8 cellular contexts compared by ENCODE assay signal in the genomic region with DNA sequence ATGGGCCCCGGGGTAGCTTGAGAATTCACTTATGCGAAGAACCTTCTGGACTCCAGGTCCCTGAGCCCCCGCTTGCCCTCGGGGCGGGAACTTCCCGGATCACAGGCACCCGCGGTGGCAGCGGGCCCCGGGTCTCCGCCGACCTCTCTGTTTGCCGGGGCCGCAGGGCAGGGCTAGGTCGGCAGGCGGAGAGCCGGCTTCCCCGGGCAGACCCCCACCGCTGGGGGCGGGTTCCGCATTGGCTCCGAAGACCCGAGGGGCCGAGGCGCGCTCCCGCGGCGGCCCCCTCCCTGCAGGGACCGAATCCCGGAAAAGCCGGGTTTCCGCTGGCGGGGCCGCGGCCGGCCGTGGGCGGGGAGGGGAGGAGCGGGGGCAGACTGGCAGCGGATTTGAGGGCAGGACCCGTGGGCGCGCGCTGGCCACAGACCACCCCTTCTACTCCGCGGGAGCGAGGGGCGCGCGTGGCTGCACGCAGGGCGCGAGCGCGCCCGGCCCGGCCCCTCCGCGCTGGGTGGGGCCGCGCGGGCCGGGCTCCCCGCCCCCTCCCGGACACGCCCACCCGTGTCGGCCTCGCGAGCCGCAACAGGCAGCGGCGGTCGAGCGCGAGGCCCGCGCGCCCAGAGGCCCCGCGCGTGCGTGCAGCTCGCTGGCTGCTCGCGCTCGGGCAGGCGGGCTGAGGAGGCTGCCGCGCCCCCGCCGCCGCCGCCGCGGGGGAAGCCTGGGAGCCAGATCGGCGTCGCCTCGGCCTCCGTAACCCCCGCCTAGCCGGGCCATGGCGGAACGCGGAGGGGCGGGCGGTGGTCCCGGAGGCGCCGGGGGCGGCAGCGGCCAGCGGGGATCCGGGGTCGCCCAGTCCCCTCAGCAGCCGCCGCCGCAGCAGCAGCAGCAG. TPM values are rescaled to one million over a fixed set of nuclear protein-coding genes. Genes with fewer than 3 reads are reported as not detected.
DNase-seq lines count a peak whose midpoint lies in the region; ATAC-seq and TF ChIP-seq lines count a peak whose summit lies in the region.

A gene (plus strand): TSS at position 558 of the 889 bp plus-strand sequence. CDS start 215 bp downstream, at position 773.

- H3K4me3 Mint-ChIP-seq in activated T-helper 17 cell treated with anti-CD3 and anti-CD28 coated beads, Interleukin-2, amount 50 U/mL, for 72 hours = peak within 1 kb of the TSS; percentile 99
- peak within 1 kb of the TSS; percentile 84 to 99 (median 98) for H3K4me3 Mint-ChIP-seq in naive B cell

- H3K27me3 ChIP-seq in Peyer's patch (no peaks in the 10 kb centered on the region), fibroblast of lung (ENCODE audit: control insufficient read depth, insufficient read depth, low read length) (no peaks in the 10 kb centered on the region)

- H3K9ac ChIP-seq in fibroblast of lung (ENCODE audit: insufficient read depth, low read length) = peak within 1 kb of the TSS; percentile 71

- H3K27ac Mint-ChIP-seq in activated T-helper 17 cell treated with anti-CD3 and anti-CD28 coated beads, Interleukin-2, amount 50 U/mL, for 72 hours = peak within 1 kb of the TSS; percentile 98
- peak within 1 kb of the TSS; percentile 91 to 99 (median 96) for H3K27ac Mint-ChIP-seq in naive B cell

- H3K4me3 ChIP-seq in Peyer's patch (peak within 1 kb of the TSS; percentile 81 to 98 (median 96)), fibroblast of lung (replicated peaks in 1 of 4; ENCODE audit: control extremely low read depth in 1 of 4, insufficient read depth in 1 of 4, low read depth in 3 of 4, low read length in 4 of 4) (peak within 1 kb of the TSS; percentile 71 to 78 (median 76))

- peak within 1 kb of the TSS; percentile 80 for H3K4me2 ChIP-seq in fibroblast of lung (ENCODE audit: extremely low read depth, insufficient read depth, low read length)

- H3K9me3 ChIP-seq in Peyer's patch (no peaks in the 10 kb centered on the region), fibroblast of lung (ENCODE audit: control insufficient read depth, insufficient read depth, low read depth, low read length) (no peaks in the 10 kb centered on the region)

- ATAC-seq in HG03108 (IDR thresholded peaks at IDR 0.05; ENCODE audit: unreplicated experiment) (peak; percentile 33), naive B cell (ENCODE audit: low read depth in 2 of 2) (peak; percentile 72 to 73)
- ATAC-seq in activated T-helper 17 cell treated with anti-CD3 and anti-CD28 coated beads, Interleukin-2, amount 50 U/mL, for 72 hours (replicated peaks) = peak; percentile 61

- no peaks in the 10 kb centered on the region for H3K27me3 Mint-ChIP-seq in activated T-helper 17 cell treated with anti-CD3 and anti-CD28 coated beads, Interleukin-2, amount 50 U/mL, for 72 hours
- H3K27me3 Mint-ChIP-seq in naive B cell = no peaks in the 10 kb centered on the region

- peaks cover 22% of the 10 kb centered on the region for H3K79me2 ChIP-seq in fibroblast of lung (ENCODE audit: control insufficient read depth, insufficient read depth, low read length)

- peaks cover 90% of the 10 kb centered on the region for H3K36me3 Mint-ChIP-seq in activated T-helper 17 cell treated with anti-CD3 and anti-CD28 coated beads, Interleukin-2, amount 50 U/mL, for 72 hours (ENCODE audit: low read depth)
- H3K36me3 Mint-ChIP-seq in naive B cell = peaks cover 6 to 14% of the 10 kb centered on the region in 2 donors

- DNase-seq in NCI-H82 (lab: John Stamatoyannopoulos, UW) (peak; percentile 79), NCI-H82 treated with DMSO at 0.1 percent for 48 hours (lab: John Stamatoyannopoulos, UW; ENCODE audit: unreplicated experiment) (no peak), Peyer's patch (peak; percentile 78 to 89 (median 84)), fibroblast of lung (ENCODE audit: low read depth in 2 of 2) (peak; percentile 70 to 85), naive B cell (peak; percentile 80)
- DNase-seq in stimulated activated naive CD4-positive, alpha-beta T cell (lab: John Stamatoyannopoulos, UW) = peak; percentile 65 to 83 (median 76)

- peaks cover 0 to 30% (median 5%) of the 10 kb centered on the region in 4 donors for H3K4me1 ChIP-seq in Peyer's patch
- H3K4me1 ChIP-seq in fibroblast of lung (ENCODE audit: control insufficient read depth, extremely low read depth, insufficient read depth, low read length) = peaks cover 18% of the 10 kb centered on the region

- H3K4me1 Mint-ChIP-seq in activated T-helper 17 cell treated with anti-CD3 and anti-CD28 coated beads, Interleukin-2, amount 50 U/mL, for 72 hours = peaks cover 53% of the 10 kb centered on the region
- peaks cover 48 to 74% (median 61%) of the 10 kb centered on the region in 3 donors for H3K4me1 Mint-ChIP-seq in naive B cell

- no peaks in the 10 kb centered on the region for H3K9me3 Mint-ChIP-seq in activated T-helper 17 cell treated with anti-CD3 and anti-CD28 coated beads, Interleukin-2, amount 50 U/mL, for 72 hours
- peaks cover 0 to 2% (median 0%) of the 10 kb centered on the region in 7 donors for H3K9me3 Mint-ChIP-seq in naive B cell

- H3K36me3 ChIP-seq in Peyer's patch (peaks cover 0 to 43% (median 0%) of the 10 kb centered on the region in 3 donors), fibroblast of lung (ENCODE audit: control insufficient read depth, insufficient read depth, low read length) (peaks cover 21% of the 10 kb centered on the region)

- H2AFZ ChIP-seq in fibroblast of lung (ENCODE audit: low read length) = peak within 1 kb of the TSS; percentile 30

- H4K20me1 ChIP-seq in fibroblast of lung (ENCODE audit: control insufficient read depth, extremely low read depth, insufficient read depth, low read length) = peaks cover 2% of the 10 kb centered on the region

- peak within 1 kb of the TSS; percentile 88 to 97 (median 90) for H3K27ac ChIP-seq in Peyer's patch
- peak within 1 kb of the TSS; percentile 84 for H3K27ac ChIP-seq in fibroblast of lung (ENCODE audit: insufficient read depth, low read length)

- peak; percentile 7 to 21 for TF ChIP-seq POLR2A in Peyer's patch (IDR thresholded peaks at IDR 0.05)

- TF ChIP-seq CTCF in Peyer's patch (IDR thresholded peaks at IDR 0.05) (peak in 3 of 6 experiments; percentile 36 to 45 (median 36)), fibroblast of lung (conservative IDR thresholded peaks at IDR 0.05 in 1 of 2, IDR thresholded peaks at IDR 0.05 in 1 of 2; ENCODE audit: low read depth in 1 of 2, low read length in 2 of 2) (no peak)

RNA-seq across cellular contexts. Expression of the gene that starts here (rescaled TPM):
- total RNA-seq in Peyer's patch = 10 to 100 TPM; 10.3 to 52.0 (median 22.3) TPM
- 100 to 1,000 TPM in 1 of 2 donors, 10 to 100 TPM in 1; 84.5 to 105 TPM for total RNA-seq in activated T-helper 17 cell treated with anti-CD3 and anti-CD28 coated beads, Interleukin-2, amount 50 U/mL, for 72 hours
- total RNA-seq in fibroblast of lung = 16.4 and 25.9 TPM in 2 replicates
- polyA plus RNA-seq in fibroblast of lung = 27.7 and 28.5 TPM in 2 replicates
- polyA plus RNA-seq in fibroblast of lung (2012) = 37.1 and 39.7 TPM in 2 replicates
- polyA minus RNA-seq in fibroblast of lung (ENCODE audit: low replicate concordance) = 98.0 and 145 TPM in 2 replicates
- polyA plus RNA-seq in naive B cell (ENCODE audit: low read depth in 6 of 6) = 100 to 1,000 TPM in 1 of 6 donors, 10 to 100 TPM in 5; 44.3 to 133 (median 57.3) TPM
